22 cellular contexts compared by ENCODE assay signal in genomic region chr1:225610539-225610938, GRCh38.
"Had no signal": no experiment of that assay in that cellular context is flagged by ENCODE, and none has a peak within 500 bp of the region (broad histone marks: within the 10 kb centered on the region; RNA-seq: fewer than 3 reads in every experiment).

No MANE protein-coding gene starts in this region.

- H3K4me2 ChIP-seq: neural progenitor cell had no signal

- H3K27me3 ChIP-seq: foreskin keratinocyte, neural progenitor cell, right atrium auricular region, upper lobe of left lung had no signal

- DNase-seq: activated CD8-positive, alpha-beta memory T cell treated with anti-CD3 and anti-CD28 coated beads for 24 hours; activated CD8-positive, alpha-beta memory T cell treated with anti-CD3 and anti-CD28 coated beads, Interleukin-2, amount 50 U/mL, for 4 hours; activated T-cell treated with anti-CD3 and anti-CD28 coated beads, Interleukin-2, amount 50 U/mL, for 24 hours; aorta; central memory CD4-positive, alpha-beta T cell; effector memory CD4-positive, alpha-beta T cell; foreskin keratinocyte; hypothalamus; mucosa of descending colon; naive B cell; psoas muscle; small intestine; stimulated activated CD4-positive, alpha-beta T cell treated with anti-CD3 and anti-CD28 coated beads, Interleukin-15, amount 100 ng/mL, for 24 hours; stimulated activated CD8-positive, alpha-beta memory T cell treated with anti-CD3 and anti-CD28 coated beads, Interleukin-4, amount 100 ng/mL, for 48 hours; stimulated activated naive B cell treated with anti-CD40 and anti-IgM and Interleukin-4, amounts not matched to agents 10 μg/mL and 1 μg/mL and 100 μg/mL, for 72 hours; T-helper 1 cell; upper lobe of left lung had no signal

- H3K4me3 ChIP-seq: mucosa of descending colon, neural progenitor cell, psoas muscle, right atrium auricular region, upper lobe of left lung had no signal

- H3K36me3 Mint-ChIP-seq: activated naive CD4-positive, alpha-beta T cell treated with anti-CD3 and anti-CD28 coated beads, Interleukin-2, amount 50 U/mL, for 72 hours; naive B cell had no signal

- H3K27ac Mint-ChIP-seq: activated naive CD4-positive, alpha-beta T cell treated with anti-CD3 and anti-CD28 coated beads, Interleukin-2, amount 50 U/mL, for 72 hours; activated T-cell treated with anti-CD3 and anti-CD28 coated beads, Interleukin-2, amount 50 U/mL, for 24 hours; activated T-helper 17 cell treated with anti-CD3 and anti-CD28 coated beads, Interleukin-2, amount 50 U/mL, for 72 hours; memory B cell; neural progenitor cell; stimulated activated naive B cell treated with anti-CD40 and anti-IgM and Interleukin-4, amounts not matched to agents 10 μg/mL and 1 μg/mL and 100 μg/mL, for 72 hours had no signal

- H3K27ac ChIP-seq: foreskin keratinocyte, neural progenitor cell, psoas muscle had no signal

- ATAC-seq: activated naive CD4-positive, alpha-beta T cell treated with anti-CD3 and anti-CD28 coated beads, Interleukin-2, amount 50 U/mL, for 72 hours; activated T-helper 17 cell treated with anti-CD3 and anti-CD28 coated beads, Interleukin-2, amount 50 U/mL, for 72 hours; foreskin keratinocyte; mucosa of descending colon; stimulated activated naive B cell treated with anti-CD40 and anti-IgM and Interleukin-4, amounts not matched to agents 10 μg/mL and 1 μg/mL and 100 μg/mL, for 72 hours had no signal

- H3K36me3 ChIP-seq: neural progenitor cell, right atrium auricular region, upper lobe of left lung had no signal

- H3K27me3 Mint-ChIP-seq: activated T-cell treated with anti-CD3 and anti-CD28 coated beads, Interleukin-2, amount 50 U/mL, for 24 hours; activated T-helper 17 cell treated with anti-CD3 and anti-CD28 coated beads, Interleukin-2, amount 50 U/mL, for 72 hours; memory B cell; naive B cell; stimulated activated naive B cell treated with anti-CD40 and anti-IgM and Interleukin-4, amounts not matched to agents 10 μg/mL and 1 μg/mL and 100 μg/mL, for 72 hours had no signal

- H3K9me3 Mint-ChIP-seq: activated naive CD4-positive, alpha-beta T cell treated with anti-CD3 and anti-CD28 coated beads, Interleukin-2, amount 50 U/mL, for 72 hours; activated T-cell treated with anti-CD3 and anti-CD28 coated beads, Interleukin-2, amount 50 U/mL, for 24 hours; activated T-helper 17 cell treated with anti-CD3 and anti-CD28 coated beads, Interleukin-2, amount 50 U/mL, for 72 hours; memory B cell; naive B cell; stimulated activated naive B cell treated with anti-CD40 and anti-IgM and Interleukin-4, amounts not matched to agents 10 μg/mL and 1 μg/mL and 100 μg/mL, for 72 hours had no signal

- H3K4me1 Mint-ChIP-seq: activated T-helper 17 cell treated with anti-CD3 and anti-CD28 coated beads, Interleukin-2, amount 50 U/mL, for 72 hours; memory B cell had no signal

- H3K9me3 ChIP-seq: mucosa of descending colon, psoas muscle, right atrium auricular region, upper lobe of left lung had no signal

- H2AFZ ChIP-seq: neural progenitor cell had no signal

- H3K9ac ChIP-seq: neural progenitor cell had no signal

- H3K4me3 Mint-ChIP-seq: activated T-cell treated with anti-CD3 and anti-CD28 coated beads, Interleukin-2, amount 50 U/mL, for 24 hours; activated T-helper 17 cell treated with anti-CD3 and anti-CD28 coated beads, Interleukin-2, amount 50 U/mL, for 72 hours; memory B cell; naive B cell; neural progenitor cell; stimulated activated naive B cell treated with anti-CD40 and anti-IgM and Interleukin-4, amounts not matched to agents 10 μg/mL and 1 μg/mL and 100 μg/mL, for 72 hours had no signal
